18 cellular contexts compared by ENCODE assay signal in the genomic region with DNA sequence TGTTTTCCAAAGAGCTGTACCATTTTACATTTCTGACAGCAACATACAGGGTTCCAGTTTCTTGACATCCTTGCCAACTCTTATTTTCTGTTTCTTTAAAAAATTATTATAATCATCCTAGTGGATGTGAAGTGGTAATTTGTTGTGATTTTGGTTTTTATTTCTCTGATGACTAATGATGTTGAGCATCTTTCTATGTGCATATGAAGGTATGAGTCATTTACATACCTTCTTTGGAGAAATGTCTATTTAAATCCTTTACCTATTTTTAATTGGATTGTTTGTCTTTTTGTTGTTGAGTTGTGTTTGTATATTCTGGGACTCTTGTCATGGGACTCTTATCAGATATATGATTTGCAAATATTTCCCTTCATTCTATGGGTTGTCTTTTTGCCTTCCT. TPM values are rescaled to one million over a fixed set of nuclear protein-coding genes. Genes with fewer than 3 reads are reported as not detected.
A peak's percentile ranks its signal among the peaks of the same experiment; 100 is the strongest.
DNase-seq lines count a peak whose midpoint lies in the region; ATAC-seq, FAIRE-seq and TF ChIP-seq lines count a peak whose summit lies in the region.
"Had no signal": no experiment of that assay in that cellular context is flagged by ENCODE, and none has a peak within 500 bp of the region (broad histone marks: within the 10 kb centered on the region; RNA-seq: fewer than 3 reads in every experiment).

No MANE protein-coding gene starts in this region.

- no peaks in the 10 kb centered on the region for H3K9me2 ChIP-seq in GM23248 (ENCODE audit: insufficient read depth)
- no peaks in the 10 kb centered on the region for H3K9me2 ChIP-seq in PC-3 (replicated peaks; ENCODE audit: low read length)

- H4K20me1 ChIP-seq in GM23248 (ENCODE audit: insufficient read depth), result peaks cover 14% of the 10 kb centered on the region
- 0 out of 2 replicates have a peak, but pooled peaks cover 3% of the 10 kb centered on the region for H4K20me1 ChIP-seq in PC-3 (ENCODE audit: low read length)

- H3K4me1 ChIP-seq in GM23248 (ENCODE audit: insufficient read depth) (peaks cover 7% of the 10 kb centered on the region), PC-3 (ENCODE audit: insufficient read depth, low read length) (peaks cover 12% of the 10 kb centered on the region), spleen (no peaks in the 10 kb centered on the region)

- H2AFZ ChIP-seq in GM23248 (no peak overlapping the region), PC-3 (ENCODE audit: low read length) (no peak overlapping the region)

- intact Hi-C loops in PC-3 (cut with micrococcal nuclease), result no loop called here
- intact Hi-C loops in spleen (cut with DNase I; ENCODE audit: low total_unique reads), result no loop called here
- intact Hi-C loops in sciatic nerve (cut with DNase I), result no loop called here
- intact Hi-C loops in Calu3 (cut with micrococcal nuclease; ENCODE audit: unreplicated experiment), result no loop called here

- H3K27ac ChIP-seq in GM23248 (no peak overlapping the region), PC-3 (ENCODE audit: low read length) (no peak overlapping the region), spleen (no peak overlapping the region)
- H3K27ac ChIP-seq: SK-N-MC had no signal

- H3K9me3 Mint-ChIP-seq in Calu3 (ENCODE audit: low read depth, unreplicated experiment), result no peaks in the 10 kb centered on the region
- H3K9me3 Mint-ChIP-seq: T-cell had no signal

- H3F3A ChIP-seq in GM23248 (ENCODE audit: insufficient read depth), result peaks cover 25% of the 10 kb centered on the region
- H3F3A ChIP-seq in PC-3 (ENCODE audit: low read length, unreplicated experiment), result no peaks in the 10 kb centered on the region

- no peaks in the 10 kb centered on the region for H3K4me1 Mint-ChIP-seq in Calu3 (ENCODE audit: low read depth, unreplicated experiment)

- TF ChIP-seq CTCF in PC-3 (conservative IDR thresholded peaks at IDR 0.05; ENCODE audit: low read depth, low read length), result no peak
- no peak for TF ChIP-seq CTCF in epithelial cell of esophagus (IDR thresholded peaks at IDR 0.05; ENCODE audit: insufficient read depth, low read depth, low read length, missing control alignments)
- no peak for TF ChIP-seq CTCF in spleen (IDR thresholded peaks at IDR 0.05 in 8 of 11, conservative IDR thresholded peaks at IDR 0.05 in 3 of 11)
- no peak for TF ChIP-seq CTCF in Calu3 (IDR thresholded peaks at IDR 0.05; ENCODE audit: unreplicated experiment)

- POLR2A ChIA-PET in PC-3 (lab: Charles Lee; ENCODE audit: unreplicated experiment), result no interaction called here

- H3K4me2 ChIP-seq in GM23248 (ENCODE audit: unreplicated experiment), result no peak overlapping the region
- H3K4me2 ChIP-seq in PC-3 (ENCODE audit: low read length), result no peak overlapping the region

- H3K4me3 ChIP-seq in GM23248, result no peak overlapping the region
- no peak overlapping the region for H3K4me3 ChIP-seq in PC-3 (ENCODE audit: low read length)
- H3K4me3 ChIP-seq in epithelial cell of esophagus (ENCODE audit: low read length), result no peak overlapping the region
- H3K4me3 ChIP-seq in spleen, result no peak overlapping the region
- H3K4me3 ChIP-seq: SK-N-MC had no signal

- H3K27me3 ChIP-seq in GM23248 (replicated peaks; ENCODE audit: insufficient read depth), result no peaks in the 10 kb centered on the region
- no peaks in the 10 kb centered on the region for H3K27me3 ChIP-seq in PC-3 (ENCODE audit: low read length)
- H3K27me3 ChIP-seq in spleen (replicated peaks in 1 of 7), result no peaks in the 10 kb centered on the region

- TF ChIP-seq POLR2A in spleen (IDR thresholded peaks at IDR 0.05), result no peak

- H3K9me3 ChIP-seq in GM23248 (ENCODE audit: low read depth) (no peaks in the 10 kb centered on the region), PC-3 (ENCODE audit: low read length) (no peaks in the 10 kb centered on the region), spleen (no peaks in the 10 kb centered on the region)

- CTCF ChIA-PET in PC-3 (lab: Charles Lee), result no interaction called here
- CTCF ChIA-PET in Calu3 (lab: Charles Lee), result no interaction called here

- peak; percentile 79 for ATAC-seq in PC-3
- ATAC-seq in sciatic nerve, result no peak
- ATAC-seq: T-cell had no signal

- in situ Hi-C loops in GM23248 (cut with MboI), result no loop called here

- peak; percentile 68 for FAIRE-seq in A204.1 (lab: Jason Lieb, UNC)
- FAIRE-seq: GM12891 had no signal

- BruUV-seq in PC-3 (replicated peaks; lab: Mats Ljungman, UMichigan) (no TSS peak), Calu3 (replicated peaks; lab: Mats Ljungman, UMichigan) (no TSS peak)

- no peak overlapping the region for H3K4me3 Mint-ChIP-seq in Calu3 (ENCODE audit: low read depth, unreplicated experiment)
- H3K4me3 Mint-ChIP-seq: T-cell had no signal

- H3K9ac ChIP-seq in GM23248 (no peak overlapping the region), PC-3 (ENCODE audit: low read length) (no peak overlapping the region)

- H3K27me3 Mint-ChIP-seq in Calu3 (ENCODE audit: unreplicated experiment), result no peaks in the 10 kb centered on the region
- H3K27me3 Mint-ChIP-seq: T-cell had no signal

- peaks cover 100% of the 10 kb centered on the region for H3K79me2 ChIP-seq in GM23248 (ENCODE audit: insufficient read depth)
- peaks cover 26% of the 10 kb centered on the region for H3K79me2 ChIP-seq in PC-3 (ENCODE audit: low read length)

- no peak overlapping the region for H3K27ac Mint-ChIP-seq in Calu3 (ENCODE audit: unreplicated experiment)
- H3K27ac Mint-ChIP-seq: T-cell had no signal

- H3K36me3 Mint-ChIP-seq in Calu3 (ENCODE audit: insufficient read depth, unreplicated experiment), result peaks cover 33% of the 10 kb centered on the region

- peak; percentile 31 for DNase-seq in GM23248
- DNase-seq in PC-3, result peak; percentile 51
- peak; percentile 29 for DNase-seq in epithelial cell of esophagus (ENCODE audit: low read depth)
- no peak for DNase-seq in nucleus accumbens (lab: John Stamatoyannopoulos, UW)
- DNase-seq in spleen, result no peak
- DNase-seq in sciatic nerve (ENCODE audit: low spot score), result no peak
- no peak for DNase-seq in Calu3
- DNase-seq: C1 segment of cervical spinal cord; H7; NCI-H1694 treated with DMSO at 0.1 percent for 48 hours; NCI-H748 treated with DMSO at 0.1 percent for 48 hours; NK-92 treated with Interleukin-12 subunit alpha and Interleukin-12 subunit beta, amount 100 ng/mL, for 24 hours; SHP77; T-cell had no signal

- H3K36me3 ChIP-seq in GM23248 (ENCODE audit: low read depth), result peaks cover 18% of the 10 kb centered on the region; the same call in 1 of the 2 replicates
- H3K36me3 ChIP-seq in PC-3 (ENCODE audit: low read depth, low read length), result peaks cover 4% of the 10 kb centered on the region; the same call in 1 of the 2 replicates
- H3K36me3 ChIP-seq in spleen, result peaks cover 0 to 46% (median 20%) of the 10 kb centered on the region in 6 donors

RNA-seq across cellular contexts. Expression of gene MPC2, which starts 20.8 kb away (rescaled TPM):
- 65.5 and 93.8 TPM in 2 replicates for total RNA-seq in GM23248 (2014; rRNA removed; shearing (Covaris generic))
- polyA plus RNA-seq in GM23248 (2016; fragmentation: Nextera tagmentation; extraction: Ambion mirVana), result 188 TPM in 2 replicates
- total RNA-seq in PC-3 (2014; rRNA removed), result 56.2 and 60.8 TPM in 2 replicates
- 10 to 100 TPM; 23.0 to 31.1 (median 29.4) TPM for total RNA-seq in spleen
- 10 to 100 TPM; 34.6 to 47.4 (median 46.1) TPM for polyA plus RNA-seq in spleen
- 30.0 TPM for total RNA-seq in sciatic nerve
- 124 and 126 TPM in 2 replicates for total RNA-seq in Calu3 (2022)

RNA-seq across cellular contexts. Expression of gene DCAF6, which starts 21.2 kb away (rescaled TPM):
- total RNA-seq in GM23248 (2014; rRNA removed; shearing (Covaris generic)), result 56.0 and 63.4 TPM in 2 replicates
- polyA plus RNA-seq in GM23248 (2016; fragmentation: Nextera tagmentation; extraction: Ambion mirVana) (94.1 and 99.6 TPM in 2 replicates), spleen (10 to 100 TPM; 19.2 to 23.8 (median 21.0) TPM)
- total RNA-seq in PC-3 (2014; rRNA removed) (29.1 and 52.2 TPM in 2 replicates), spleen (10 to 100 TPM; 38.7 to 76.6 (median 48.1) TPM), sciatic nerve (71.4 TPM), Calu3 (2022) (64.0 and 69.1 TPM in 2 replicates)

RNA-seq across cellular contexts. Expression of gene ADCY10, which starts 43.8 kb away (rescaled TPM):
- 0.11 TPM in 1 of 2 replicates, not detected in the other for total RNA-seq in GM23248 (2014; rRNA removed; shearing (Covaris generic))
- polyA plus RNA-seq in GM23248 (2016; fragmentation: Nextera tagmentation; extraction: Ambion mirVana) (0.11 TPM in 1 of 2 replicates, not detected in the other), spleen (under 1 TPM in 2 of 3 donors, not detected in 1; 0.04 to 0.12 TPM)
- total RNA-seq in PC-3 (2014; rRNA removed) (not detected in 2 replicates), spleen (under 1 TPM in 4 of 7 donors, not detected in 3; 0.12 to 0.40 (median 0.29) TPM), sciatic nerve (0.67 TPM), Calu3 (2022) (0.31 and 0.91 TPM in 2 replicates)
- total RNA-seq: Daoy had no signal

Comparison
In these comparisons a context has a peak if more than half of its experiments do, and no peak if none do; other contexts are left out.
1. DNase-seq: peak in GM23248 (single experiment), PC-3 (single experiment) and epithelial cell of esophagus (single experiment); none in nucleus accumbens (0 of 56), spleen (single experiment), sciatic nerve (single experiment) and Calu3 (single experiment).